In genomic region chr13:82993417-82993816, GRCh38 we compare ENCODE assay signal across 28 cellular contexts.
"Had no signal": no experiment of that assay in that cellular context is flagged by ENCODE, and none has a peak within 500 bp of the region (broad histone marks: within the 10 kb centered on the region; RNA-seq: fewer than 3 reads in every experiment).

No MANE protein-coding gene starts in this region.

- H3K4me1 ChIP-seq: gastrocnemius medialis, right atrium auricular region, thyroid gland, upper lobe of left lung, vagina had no signal

- DNase-seq: activated CD4-positive, alpha-beta T cell treated with anti-CD3 and anti-CD28 coated beads for 4 hours; activated CD4-positive, alpha-beta T cell treated with anti-CD3 and anti-CD28 coated beads, Interleukin-2, amount 50 U/mL, for 4 hours; activated naive CD4-positive, alpha-beta T cell; activated T-cell treated with anti-CD3 and anti-CD28 coated beads for 4 hours; activated T-cell treated with anti-CD3 and anti-CD28 coated beads, Interleukin-2, amount 50 U/mL, for 72 hours; gastrocnemius medialis; glutamatergic neuron; islet precursor cell; left ventricle myocardium superior; midbrain; naive thymus-derived CD8-positive, alpha-beta T cell; stimulated activated CD4-positive, alpha-beta T cell treated with anti-CD3 and anti-CD28 coated beads, Interleukin-1b, Interleukin-23, amount 100 ng/mL, for 48 hours; stimulated activated CD4-positive, alpha-beta T cell treated with anti-CD3 and anti-CD28 coated beads, Interleukin-4, amount 100 ng/mL, for 4 hours; stimulated activated CD8-positive, alpha-beta memory T cell treated with anti-CD3 and anti-CD28 coated beads, Interleukin-4, amount 100 ng/mL, for 48 hours; stimulated activated naive CD8-positive, alpha-beta T cell treated with anti-CD3 and anti-CD28 coated beads, Interleukin-15, amount 100 ng/mL, for 72 hours; substantia nigra; thyroid gland; upper lobe of left lung had no signal

- H3K4me1 Mint-ChIP-seq: central memory CD8-positive, alpha-beta T cell; naive thymus-derived CD8-positive, alpha-beta T cell; neural crest cell; stimulated activated memory B cell treated with anti-CD40 and anti-IgM and Interleukin-4, amounts not matched to agents 10 μg/mL and 1 μg/mL and 100 μg/mL, for 72 hours; stimulated activated naive CD8-positive, alpha-beta T cell treated with anti-CD3 and anti-CD28 coated beads, Interleukin-15, amount 100 ng/mL, for 72 hours had no signal

- H3K4me2 ChIP-seq: smooth muscle cell had no signal

- H3K27ac ChIP-seq: epithelial cell of prostate, gastrocnemius medialis, right atrium auricular region, thyroid gland, upper lobe of left lung, vagina had no signal

- H3K27me3 ChIP-seq: gastrocnemius medialis, right atrium auricular region, thyroid gland, upper lobe of left lung, vagina had no signal

- H3K27ac Mint-ChIP-seq: activated naive CD4-positive, alpha-beta T cell treated with anti-CD3 and anti-CD28 coated beads, Interleukin-2, amount 50 U/mL, for 72 hours; activated T-cell treated with anti-CD3 and anti-CD28 coated beads, Interleukin-2, amount 50 U/mL, for 72 hours; dendritic cell treated with granulocyte-macrophage colony-stimulating factor and Interleukin-4, amounts not matched to agents 40 ng/mL and 50 ng/mL, for 4 days; naive thymus-derived CD8-positive, alpha-beta T cell; stimulated activated memory B cell treated with anti-CD40 and anti-IgM and Interleukin-4, amounts not matched to agents 10 μg/mL and 1 μg/mL and 100 μg/mL, for 72 hours; stimulated activated naive CD8-positive, alpha-beta T cell treated with anti-CD3 and anti-CD28 coated beads, Interleukin-15, amount 100 ng/mL, for 72 hours; T-helper 2 cell treated with Interferon-gamma antibody and Interleukin-4, amounts not matched to agents 5 μg/mL and 100 μg/mL, for 36 hours had no signal

- H3K4me3 Mint-ChIP-seq: activated T-cell treated with anti-CD3 and anti-CD28 coated beads, Interleukin-2, amount 50 U/mL, for 72 hours; central memory CD8-positive, alpha-beta T cell; dendritic cell treated with granulocyte-macrophage colony-stimulating factor and Interleukin-4, amounts not matched to agents 40 ng/mL and 50 ng/mL, for 4 days; naive thymus-derived CD8-positive, alpha-beta T cell; neural crest cell; stimulated activated memory B cell treated with anti-CD40 and anti-IgM and Interleukin-4, amounts not matched to agents 10 μg/mL and 1 μg/mL and 100 μg/mL, for 72 hours; stimulated activated naive CD8-positive, alpha-beta T cell treated with anti-CD3 and anti-CD28 coated beads, Interleukin-15, amount 100 ng/mL, for 72 hours; T-helper 2 cell treated with Interferon-gamma antibody and Interleukin-4, amounts not matched to agents 5 μg/mL and 100 μg/mL, for 36 hours had no signal

- H3K36me3 ChIP-seq: gastrocnemius medialis, right atrium auricular region, thyroid gland, upper lobe of left lung, vagina had no signal

- H3K27me3 Mint-ChIP-seq: central memory CD8-positive, alpha-beta T cell; dendritic cell treated with granulocyte-macrophage colony-stimulating factor and Interleukin-4, amounts not matched to agents 40 ng/mL and 50 ng/mL, for 4 days; naive thymus-derived CD8-positive, alpha-beta T cell; stimulated activated memory B cell treated with anti-CD40 and anti-IgM and Interleukin-4, amounts not matched to agents 10 μg/mL and 1 μg/mL and 100 μg/mL, for 72 hours; stimulated activated naive CD8-positive, alpha-beta T cell treated with anti-CD3 and anti-CD28 coated beads, Interleukin-15, amount 100 ng/mL, for 72 hours had no signal

- H3K9me3 ChIP-seq: gastrocnemius medialis, right atrium auricular region, thyroid gland, upper lobe of left lung, vagina had no signal

- H3K4me3 ChIP-seq: gastrocnemius medialis, right atrium auricular region, smooth muscle cell, thyroid gland, upper lobe of left lung, vagina had no signal

- ATAC-seq: activated naive CD4-positive, alpha-beta T cell treated with anti-CD3 and anti-CD28 coated beads, Interleukin-2, amount 50 U/mL, for 72 hours; activated T-cell treated with anti-CD3 and anti-CD28 coated beads, Interleukin-2, amount 50 U/mL, for 72 hours; gastrocnemius medialis; left ventricle myocardium superior; naive thymus-derived CD8-positive, alpha-beta T cell; stimulated activated memory B cell treated with anti-CD40 and anti-IgM and Interleukin-4, amounts not matched to agents 10 μg/mL and 1 μg/mL and 100 μg/mL, for 72 hours; stimulated activated naive CD8-positive, alpha-beta T cell treated with anti-CD3 and anti-CD28 coated beads, Interleukin-15, amount 100 ng/mL, for 72 hours had no signal

- H3K9me3 Mint-ChIP-seq: activated T-cell treated with anti-CD3 and anti-CD28 coated beads, Interleukin-2, amount 50 U/mL, for 72 hours; central memory CD8-positive, alpha-beta T cell; stimulated activated memory B cell treated with anti-CD40 and anti-IgM and Interleukin-4, amounts not matched to agents 10 μg/mL and 1 μg/mL and 100 μg/mL, for 72 hours; stimulated activated naive CD8-positive, alpha-beta T cell treated with anti-CD3 and anti-CD28 coated beads, Interleukin-15, amount 100 ng/mL, for 72 hours had no signal

- H3K36me3 Mint-ChIP-seq: activated naive CD4-positive, alpha-beta T cell treated with anti-CD3 and anti-CD28 coated beads, Interleukin-2, amount 50 U/mL, for 72 hours; naive thymus-derived CD8-positive, alpha-beta T cell; stimulated activated memory B cell treated with anti-CD40 and anti-IgM and Interleukin-4, amounts not matched to agents 10 μg/mL and 1 μg/mL and 100 μg/mL, for 72 hours had no signal
